Comparison of ENCODE assay signal across 16 cellular contexts in the genomic region with DNA sequence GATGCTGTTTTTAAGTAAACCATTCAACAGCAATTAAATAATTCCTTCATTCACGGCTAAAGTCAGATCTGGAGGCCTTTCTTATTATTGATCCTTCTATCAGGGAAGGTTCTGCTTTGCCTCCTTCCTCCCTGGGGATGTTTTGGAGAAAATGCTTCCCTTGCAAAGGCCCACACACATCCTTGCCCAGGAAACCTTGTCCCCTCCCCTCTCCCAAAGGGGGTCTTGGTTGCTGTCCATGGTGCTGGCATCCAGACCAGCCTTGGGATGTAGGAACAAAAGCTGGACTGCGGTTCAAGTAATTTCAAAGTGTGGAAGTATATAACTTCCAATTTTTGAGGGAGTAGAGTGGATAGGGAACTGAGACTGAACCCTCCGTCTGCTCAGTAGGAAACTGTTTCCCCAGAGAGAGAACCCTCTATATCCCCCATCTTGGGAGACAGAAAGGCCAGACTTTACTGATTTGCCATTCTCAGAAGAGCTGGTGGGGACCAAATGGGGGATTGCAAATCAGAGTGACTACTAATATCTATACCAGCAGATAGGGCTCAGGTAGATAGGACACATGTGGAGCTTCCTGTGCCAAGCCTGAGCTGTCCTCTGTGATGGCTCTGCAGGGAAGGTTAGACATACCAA.
"Had no signal": no experiment of that assay in that cellular context is flagged by ENCODE, and none has a peak within 500 bp of the region (broad histone marks: within the 10 kb centered on the region; RNA-seq: fewer than 3 reads in every experiment).

No MANE protein-coding gene starts in this region.

- H3K27ac ChIP-seq: left lung, right atrium auricular region, skin epidermis, tibial artery, uterus had no signal

- H3K36me3 ChIP-seq: uterus had no signal

- H3K9me3 ChIP-seq: left lung, right atrium auricular region, tibial artery, uterus had no signal

- H3K4me3 ChIP-seq: left lung, right atrium auricular region, skin epidermis, tibial artery, uterus had no signal

- ATAC-seq: activated T-helper 17 cell treated with anti-CD3 and anti-CD28 coated beads, Interleukin-2, amount 50 U/mL, for 72 hours; esophagus mucosa; left lung; stimulated activated naive B cell treated with anti-CD40 and anti-IgM and Interleukin-4, amounts not matched to agents 10 μg/mL and 1 μg/mL and 100 μg/mL, for 72 hours had no signal

- DNase-seq: activated CD4-positive, alpha-beta T cell treated with anti-CD3 and anti-CD28 coated beads for 1 hour; activated CD4-positive, alpha-beta T cell treated with anti-CD3 and anti-CD28 coated beads, Interleukin-2, amount 50 U/mL, for 48 hours; activated naive CD4-positive, alpha-beta T cell treated with Interleukin-2 at 50 U/mL for 16 hours; aorta; left lung; naive B cell; nucleus accumbens; stimulated activated CD4-positive, alpha-beta T cell treated with anti-CD3 and anti-CD28 coated beads, Interleukin-15, amount 100 ng/mL, for 24 hours; stimulated activated CD4-positive, alpha-beta T cell treated with anti-CD3 and anti-CD28 coated beads, Interleukin-4, amount 100 ng/mL, for 1 hour; stimulated activated naive B cell treated with anti-CD40 and anti-IgM and Interleukin-4, amounts not matched to agents 10 μg/mL and 1 μg/mL and 100 μg/mL, for 72 hours; tibial artery; uterus had no signal
